Comparison of ENCODE assay signal across 8 cellular contexts in genomic region chr2:169928463-169928864, GRCh38.
A peak's percentile ranks its signal among the peaks of the same experiment; 100 is the strongest.
DNase-seq lines count a peak whose midpoint lies in the region; ATAC-seq and TF ChIP-seq lines count a peak whose summit lies in the region.

No MANE protein-coding gene starts in this region.

- H3K27ac Mint-ChIP-seq in type B pancreatic cell, result no peak overlapping the region
- H3K27ac Mint-ChIP-seq in stimulated activated effector memory CD8-positive, alpha-beta T cell treated with anti-CD3 and anti-CD28 coated beads, Interleukin-12 subunit alpha, Interleukin-12 subunit beta, amount 100 ng/mL, for 72 hours, result no peak overlapping the region

- no peaks in the 10 kb centered on the region for H3K4me1 Mint-ChIP-seq in type B pancreatic cell (ENCODE audit: unreplicated experiment)
- H3K4me1 Mint-ChIP-seq in stimulated activated effector memory CD8-positive, alpha-beta T cell treated with anti-CD3 and anti-CD28 coated beads, Interleukin-12 subunit alpha, Interleukin-12 subunit beta, amount 100 ng/mL, for 72 hours, result no peaks in the 10 kb centered on the region

- TF ChIP-seq CTCF in WI38 (IDR thresholded peaks at IDR 0.05; ENCODE audit: low read depth, low read length) (peak; percentile 31; the same call in 1 of the 2 replicates), type B pancreatic cell (conservative IDR thresholded peaks at IDR 0.05) (peak; percentile 91)

- no peak for ATAC-seq in stimulated activated effector memory CD8-positive, alpha-beta T cell treated with anti-CD3 and anti-CD28 coated beads, Interleukin-12 subunit alpha, Interleukin-12 subunit beta, amount 100 ng/mL, for 72 hours

- H3K36me3 Mint-ChIP-seq in type B pancreatic cell, result no peaks in the 10 kb centered on the region
- peaks cover 33% of the 10 kb centered on the region for H3K36me3 Mint-ChIP-seq in stimulated activated effector memory CD8-positive, alpha-beta T cell treated with anti-CD3 and anti-CD28 coated beads, Interleukin-12 subunit alpha, Interleukin-12 subunit beta, amount 100 ng/mL, for 72 hours

- peak; percentile 59 for DNase-seq in DMS 273 (lab: John Stamatoyannopoulos, UW; ENCODE audit: unreplicated experiment)
- DNase-seq in DMS 273 treated with DMSO at 0.1 percent for 48 hours (lab: John Stamatoyannopoulos, UW), result no peak
- DNase-seq in NCI-H1417 treated with DMSO at 0.1 percent for 48 hours (lab: John Stamatoyannopoulos, UW), result peak; percentile 0
- DNase-seq in iris pigment epithelial cell (ENCODE audit: low read depth), result peak; percentile 63
- no peak for DNase-seq in type B pancreatic cell (ENCODE audit: extremely low spot score, unreplicated experiment)
- no peak for DNase-seq in activated CD8-positive, alpha-beta memory T cell treated with anti-CD3 and anti-CD28 coated beads, Interleukin-2, amount 50 U/mL, for 4 hours
- DNase-seq in stimulated activated effector memory CD8-positive, alpha-beta T cell treated with anti-CD3 and anti-CD28 coated beads, Interleukin-12 subunit alpha, Interleukin-12 subunit beta, amount 100 ng/mL, for 72 hours (ENCODE audit: low spot score in 2 of 2), result no peak

- no peaks in the 10 kb centered on the region for H3K9me3 Mint-ChIP-seq in type B pancreatic cell
- H3K9me3 Mint-ChIP-seq in stimulated activated effector memory CD8-positive, alpha-beta T cell treated with anti-CD3 and anti-CD28 coated beads, Interleukin-12 subunit alpha, Interleukin-12 subunit beta, amount 100 ng/mL, for 72 hours, result no peaks in the 10 kb centered on the region

- H3K4me3 ChIP-seq in WI38 (ENCODE audit: low read depth, low read length), result no peak overlapping the region

- no peaks in the 10 kb centered on the region for H3K27me3 Mint-ChIP-seq in type B pancreatic cell

- no peak overlapping the region for H3K4me3 Mint-ChIP-seq in type B pancreatic cell
- no peak overlapping the region for H3K4me3 Mint-ChIP-seq in stimulated activated effector memory CD8-positive, alpha-beta T cell treated with anti-CD3 and anti-CD28 coated beads, Interleukin-12 subunit alpha, Interleukin-12 subunit beta, amount 100 ng/mL, for 72 hours

Comparison
In these comparisons a context has a peak if more than half of its experiments do, and no peak if none do; other contexts are left out.
1. DNase-seq: peak in DMS 273 (single experiment), NCI-H1417 treated with DMSO at 0.1 percent for 48 hours (single experiment) and iris pigment epithelial cell (single experiment); none in DMS 273 treated with DMSO at 0.1 percent for 48 hours (single experiment), type B pancreatic cell (single experiment), activated CD8-positive, alpha-beta memory T cell treated with anti-CD3 and anti-CD28 coated beads, Interleukin-2, amount 50 U/mL, for 4 hours (single experiment) and stimulated activated effector memory CD8-positive, alpha-beta T cell treated with anti-CD3 and anti-CD28 coated beads, Interleukin-12 subunit alpha, Interleukin-12 subunit beta, amount 100 ng/mL, for 72 hours (0 of 2).